ENCODE assay signal across 1 cellular context in the genomic region with DNA sequence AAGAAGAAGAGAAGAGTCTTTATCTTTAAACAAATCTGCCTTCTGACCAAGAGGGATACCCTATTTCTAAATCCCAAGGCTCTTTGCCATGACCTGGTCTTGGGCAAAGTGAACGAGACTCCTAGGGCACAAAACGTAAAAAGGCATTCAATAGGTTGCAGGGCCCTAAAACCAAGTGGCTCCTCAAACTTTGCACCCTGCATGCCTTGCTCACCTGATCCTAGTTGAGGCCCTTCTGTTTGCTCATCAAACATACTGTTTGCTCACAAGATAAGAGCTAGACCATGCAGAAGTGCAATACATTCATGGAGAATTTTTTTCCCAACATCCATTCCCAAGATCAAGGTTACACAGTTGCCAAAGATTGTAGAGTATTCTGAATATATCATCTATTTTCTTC.
TF ChIP-seq lines count a peak whose summit lies in the region.

No MANE protein-coding gene starts in this region.

TF ChIP-seq in HepG2, 621 proteins besides CTCF, POLR2A, EP300 and RAD21 (continued from another document and continues in another):
- TF ChIP-seq, protein P1, sequence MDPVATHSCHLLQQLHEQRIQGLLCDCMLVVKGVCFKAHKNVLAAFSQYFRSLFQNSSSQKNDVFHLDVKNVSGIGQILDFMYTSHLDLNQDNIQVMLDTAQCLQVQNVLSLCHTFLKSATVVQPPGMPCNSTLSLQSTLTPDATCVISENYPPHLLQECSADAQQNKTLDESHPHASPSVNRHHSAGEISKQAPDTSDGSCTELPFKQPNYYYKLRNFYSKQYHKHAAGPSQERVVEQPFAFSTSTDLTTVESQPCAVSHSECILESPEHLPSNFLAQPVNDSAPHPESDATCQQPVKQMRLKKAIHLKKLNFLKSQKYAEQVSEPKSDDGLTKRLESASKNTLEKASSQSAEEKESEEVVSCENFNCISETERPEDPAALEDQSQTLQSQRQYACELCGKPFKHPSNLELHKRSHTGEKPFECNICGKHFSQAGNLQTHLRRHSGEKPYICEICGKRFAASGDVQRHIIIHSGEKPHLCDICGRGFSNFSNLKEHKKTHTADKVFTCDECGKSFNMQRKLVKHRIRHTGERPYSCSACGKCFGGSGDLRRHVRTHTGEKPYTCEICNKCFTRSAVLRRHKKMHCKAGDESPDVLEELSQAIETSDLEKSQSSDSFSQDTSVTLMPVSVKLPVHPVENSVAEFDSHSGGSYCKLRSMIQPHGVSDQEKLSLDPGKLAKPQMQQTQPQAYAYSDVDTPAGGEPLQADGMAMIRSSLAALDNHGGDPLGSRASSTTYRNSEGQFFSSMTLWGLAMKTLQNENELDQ (CRISPR knock-in tag; IDR thresholded peaks at IDR 0.05; ENCODE audit: borderline replicate concordance): no peak
- TF ChIP-seq ZFYVE20 (CRISPR knock-in tag; IDR thresholded peaks at IDR 0.05; ENCODE audit: borderline replicate concordance, low read depth) (no peak), ZNF543 (CRISPR knock-in tag; IDR thresholded peaks at IDR 0.05) (0 out of 2 replicates have a peak, but pooled peaks have one; percentile 66), SP1 (IDR thresholded peaks at IDR 0.05) (no peak), SP1 (CRISPR knock-in tag; IDR thresholded peaks at IDR 0.05) (no peak; the same call in 1 of the 2 replicates), ZNF260 (CRISPR knock-in tag; IDR thresholded peaks at IDR 0.05; ENCODE audit: borderline replicate concordance, low read depth) (no peak), EEA1 (CRISPR knock-in tag; IDR thresholded peaks at IDR 0.05; ENCODE audit: borderline replicate concordance) (no peak), ZNF83 (CRISPR knock-in tag; IDR thresholded peaks at IDR 0.05; ENCODE audit: borderline replicate concordance) (no peak), RFX3 (CRISPR knock-in tag; IDR thresholded peaks at IDR 0.05) (peak; percentile 44; the same call in 1 of the 2 replicates), SOX6 (IDR thresholded peaks at IDR 0.05) (no peak), SOX6 (CRISPR knock-in tag; IDR thresholded peaks at IDR 0.05) (peak; percentile 94), GPN1 (CRISPR knock-in tag; IDR thresholded peaks at IDR 0.05; ENCODE audit: borderline replicate concordance) (no peak), SMYD3 (CRISPR knock-in tag; IDR thresholded peaks at IDR 0.05) (peak; percentile 58; the same call in 1 of the 2 replicates), ZNF251 (CRISPR knock-in tag; IDR thresholded peaks at IDR 0.05) (no peak), CCDC6 (CRISPR knock-in tag; IDR thresholded peaks at IDR 0.05) (no peak), SMAD1 (CRISPR knock-in tag; IDR thresholded peaks at IDR 0.05; ENCODE audit: borderline replicate concordance, low read depth) (no peak), MAFF (IDR thresholded peaks at IDR 0.05; ENCODE audit: low read depth, low read length) (no peak), ZSCAN30 (CRISPR knock-in tag; IDR thresholded peaks at IDR 0.05) (no peak), SETDB1 (CRISPR knock-in tag; IDR thresholded peaks at IDR 0.05; ENCODE audit: borderline replicate concordance) (no peak), KAT2B (IDR thresholded peaks at IDR 0.05; ENCODE audit: borderline replicate concordance, low read depth, low read length) (no peak), ISX (CRISPR knock-in tag; conservative IDR thresholded peaks at IDR 0.05) (no peak), ZNF496 (CRISPR knock-in tag; IDR thresholded peaks at IDR 0.05; ENCODE audit: insufficient replicate concordance) (no peak), ZNF570 (CRISPR knock-in tag; IDR thresholded peaks at IDR 0.05; ENCODE audit: borderline replicate concordance) (no peak), NR1H2 (CRISPR knock-in tag; IDR thresholded peaks at IDR 0.05; ENCODE audit: borderline replicate concordance, low read depth) (no peak), MATR3 (CRISPR knock-in tag; IDR thresholded peaks at IDR 0.05) (no peak), ERF (CRISPR knock-in tag; IDR thresholded peaks at IDR 0.05) (peak; percentile 94), ZNF850 (CRISPR knock-in tag; conservative IDR thresholded peaks at IDR 0.05) (no peak), ZNF337 (CRISPR knock-in tag; IDR thresholded peaks at IDR 0.05; ENCODE audit: borderline replicate concordance, low read depth) (no peak; the same call in 1 of the 2 replicates), ZNF230 (CRISPR knock-in tag; IDR thresholded peaks at IDR 0.05) (no peak), TBL1XR1 (IDR thresholded peaks at IDR 0.05; ENCODE audit: borderline replicate concordance, low read length, partially characterized antibody) (peak; percentile 96), ZNF670 (CRISPR knock-in tag; IDR thresholded peaks at IDR 0.05; ENCODE audit: borderline replicate concordance) (no peak), SOX13 (IDR thresholded peaks at IDR 0.05) (peak; percentile 89), SOX13 (CRISPR knock-in tag; conservative IDR thresholded peaks at IDR 0.05 in 1 of 2, IDR thresholded peaks at IDR 0.05 in 1 of 2) (peak in 1 of 2 experiments; percentile 97; a peak in 2 of 4 replicates), HHEX (CRISPR knock-in tag; IDR thresholded peaks at IDR 0.05) (peak; percentile 92), FOSL1 (CRISPR knock-in tag; IDR thresholded peaks at IDR 0.05; ENCODE audit: borderline replicate concordance) (no peak), FOXC1 (CRISPR knock-in tag; IDR thresholded peaks at IDR 0.05; ENCODE audit: borderline replicate concordance) (no peak), ZNF614 (CRISPR knock-in tag; IDR thresholded peaks at IDR 0.05; ENCODE audit: borderline replicate concordance) (peak; percentile 91), ZNF598 (CRISPR knock-in tag; IDR thresholded peaks at IDR 0.05; ENCODE audit: borderline replicate concordance) (no peak), TCF7L2 (IDR thresholded peaks at IDR 0.05; ENCODE audit: low read depth, low read length) (no peak), NCOA2 (CRISPR knock-in tag; IDR thresholded peaks at IDR 0.05) (peak; percentile 99), ZKSCAN1 (IDR thresholded peaks at IDR 0.05; ENCODE audit: low read length) (no peak), GTF2F1 (IDR thresholded peaks at IDR 0.05; ENCODE audit: low read length) (no peak), ZNF354B (CRISPR knock-in tag; IDR thresholded peaks at IDR 0.05) (no peak), FOXP1 (IDR thresholded peaks at IDR 0.05) (no peak), FOXP1 (CRISPR knock-in tag; IDR thresholded peaks at IDR 0.05) (peak; percentile 93), KLF15 (CRISPR knock-in tag; IDR thresholded peaks at IDR 0.05; ENCODE audit: borderline replicate concordance) (no peak), BRD4 (CRISPR knock-in tag; IDR thresholded peaks at IDR 0.05) (no peak), ZNF644 (CRISPR knock-in tag; IDR thresholded peaks at IDR 0.05; ENCODE audit: low read depth) (peak; percentile 100), ZEB1 (IDR thresholded peaks at IDR 0.05; ENCODE audit: insufficient replicate concordance, low read depth) (peak; percentile 80), ZNF572 (CRISPR knock-in tag; IDR thresholded peaks at IDR 0.05) (no peak), ZNF788 (CRISPR knock-in tag; IDR thresholded peaks at IDR 0.05; ENCODE audit: borderline replicate concordance) (peak; percentile 96; the same call in 1 of the 2 replicates), SRY (CRISPR knock-in tag; IDR thresholded peaks at IDR 0.05) (no peak), ZNF335 (CRISPR knock-in tag; IDR thresholded peaks at IDR 0.05) (0 out of 2 replicates have a peak, but pooled peaks have one; percentile 48), NAIF1 (CRISPR knock-in tag; IDR thresholded peaks at IDR 0.05; ENCODE audit: borderline replicate concordance) (peak; percentile 52; the same call in 1 of the 2 replicates)
- TF ChIP-seq, protein P2, sequence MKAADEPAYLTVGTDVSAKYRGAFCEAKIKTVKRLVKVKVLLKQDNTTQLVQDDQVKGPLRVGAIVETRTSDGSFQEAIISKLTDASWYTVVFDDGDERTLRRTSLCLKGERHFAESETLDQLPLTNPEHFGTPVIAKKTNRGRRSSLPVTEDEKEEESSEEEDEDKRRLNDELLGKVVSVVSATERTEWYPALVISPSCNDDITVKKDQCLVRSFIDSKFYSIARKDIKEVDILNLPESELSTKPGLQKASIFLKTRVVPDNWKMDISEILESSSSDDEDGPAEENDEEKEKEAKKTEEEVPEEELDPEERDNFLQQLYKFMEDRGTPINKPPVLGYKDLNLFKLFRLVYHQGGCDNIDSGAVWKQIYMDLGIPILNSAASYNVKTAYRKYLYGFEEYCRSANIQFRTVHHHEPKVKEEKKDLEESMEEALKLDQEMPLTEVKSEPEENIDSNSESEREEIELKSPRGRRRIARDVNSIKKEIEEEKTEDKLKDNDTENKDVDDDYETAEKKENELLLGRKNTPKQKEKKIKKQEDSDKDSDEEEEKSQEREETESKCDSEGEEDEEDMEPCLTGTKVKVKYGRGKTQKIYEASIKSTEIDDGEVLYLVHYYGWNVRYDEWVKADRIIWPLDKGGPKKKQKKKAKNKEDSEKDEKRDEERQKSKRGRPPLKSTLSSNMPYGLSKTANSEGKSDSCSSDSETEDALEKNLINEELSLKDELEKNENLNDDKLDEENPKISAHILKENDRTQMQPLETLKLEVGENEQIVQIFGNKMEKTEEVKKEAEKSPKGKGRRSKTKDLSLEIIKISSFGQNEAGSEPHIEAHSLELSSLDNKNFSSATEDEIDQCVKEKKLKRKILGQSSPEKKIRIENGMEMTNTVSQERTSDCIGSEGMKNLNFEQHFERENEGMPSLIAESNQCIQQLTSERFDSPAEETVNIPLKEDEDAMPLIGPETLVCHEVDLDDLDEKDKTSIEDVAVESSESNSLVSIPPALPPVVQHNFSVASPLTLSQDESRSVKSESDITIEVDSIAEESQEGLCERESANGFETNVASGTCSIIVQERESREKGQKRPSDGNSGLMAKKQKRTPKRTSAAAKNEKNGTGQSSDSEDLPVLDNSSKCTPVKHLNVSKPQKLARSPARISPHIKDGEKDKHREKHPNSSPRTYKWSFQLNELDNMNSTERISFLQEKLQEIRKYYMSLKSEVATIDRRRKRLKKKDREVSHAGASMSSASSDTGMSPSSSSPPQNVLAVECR (CRISPR knock-in tag; IDR thresholded peaks at IDR 0.05; ENCODE audit: borderline replicate concordance): peak; percentile 45; the same call in 1 of the 2 replicates
- TF ChIP-seq, protein P3, sequence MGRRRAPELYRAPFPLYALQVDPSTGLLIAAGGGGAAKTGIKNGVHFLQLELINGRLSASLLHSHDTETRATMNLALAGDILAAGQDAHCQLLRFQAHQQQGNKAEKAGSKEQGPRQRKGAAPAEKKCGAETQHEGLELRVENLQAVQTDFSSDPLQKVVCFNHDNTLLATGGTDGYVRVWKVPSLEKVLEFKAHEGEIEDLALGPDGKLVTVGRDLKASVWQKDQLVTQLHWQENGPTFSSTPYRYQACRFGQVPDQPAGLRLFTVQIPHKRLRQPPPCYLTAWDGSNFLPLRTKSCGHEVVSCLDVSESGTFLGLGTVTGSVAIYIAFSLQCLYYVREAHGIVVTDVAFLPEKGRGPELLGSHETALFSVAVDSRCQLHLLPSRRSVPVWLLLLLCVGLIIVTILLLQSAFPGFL (CRISPR knock-in tag; IDR thresholded peaks at IDR 0.05): no peak
- TF ChIP-seq, protein P4, sequence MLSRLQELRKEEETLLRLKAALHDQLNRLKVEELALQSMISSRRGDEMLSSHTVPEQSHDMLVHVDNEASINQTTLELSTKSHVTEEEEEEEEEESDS (CRISPR knock-in tag; IDR thresholded peaks at IDR 0.05; ENCODE audit: borderline replicate concordance): no peak
- TF ChIP-seq, protein P5, sequence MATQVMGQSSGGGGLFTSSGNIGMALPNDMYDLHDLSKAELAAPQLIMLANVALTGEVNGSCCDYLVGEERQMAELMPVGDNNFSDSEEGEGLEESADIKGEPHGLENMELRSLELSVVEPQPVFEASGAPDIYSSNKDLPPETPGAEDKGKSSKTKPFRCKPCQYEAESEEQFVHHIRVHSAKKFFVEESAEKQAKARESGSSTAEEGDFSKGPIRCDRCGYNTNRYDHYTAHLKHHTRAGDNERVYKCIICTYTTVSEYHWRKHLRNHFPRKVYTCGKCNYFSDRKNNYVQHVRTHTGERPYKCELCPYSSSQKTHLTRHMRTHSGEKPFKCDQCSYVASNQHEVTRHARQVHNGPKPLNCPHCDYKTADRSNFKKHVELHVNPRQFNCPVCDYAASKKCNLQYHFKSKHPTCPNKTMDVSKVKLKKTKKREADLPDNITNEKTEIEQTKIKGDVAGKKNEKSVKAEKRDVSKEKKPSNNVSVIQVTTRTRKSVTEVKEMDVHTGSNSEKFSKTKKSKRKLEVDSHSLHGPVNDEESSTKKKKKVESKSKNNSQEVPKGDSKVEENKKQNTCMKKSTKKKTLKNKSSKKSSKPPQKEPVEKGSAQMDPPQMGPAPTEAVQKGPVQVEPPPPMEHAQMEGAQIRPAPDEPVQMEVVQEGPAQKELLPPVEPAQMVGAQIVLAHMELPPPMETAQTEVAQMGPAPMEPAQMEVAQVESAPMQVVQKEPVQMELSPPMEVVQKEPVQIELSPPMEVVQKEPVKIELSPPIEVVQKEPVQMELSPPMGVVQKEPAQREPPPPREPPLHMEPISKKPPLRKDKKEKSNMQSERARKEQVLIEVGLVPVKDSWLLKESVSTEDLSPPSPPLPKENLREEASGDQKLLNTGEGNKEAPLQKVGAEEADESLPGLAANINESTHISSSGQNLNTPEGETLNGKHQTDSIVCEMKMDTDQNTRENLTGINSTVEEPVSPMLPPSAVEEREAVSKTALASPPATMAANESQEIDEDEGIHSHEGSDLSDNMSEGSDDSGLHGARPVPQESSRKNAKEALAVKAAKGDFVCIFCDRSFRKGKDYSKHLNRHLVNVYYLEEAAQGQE (IDR thresholded peaks at IDR 0.05; ENCODE audit: borderline replicate concordance in 1 of 2, low read depth in 1 of 2, low read length in 2 of 2): peak in 1 of 2 experiments; percentile 72; a peak in 1 of 4 replicates
- TF ChIP-seq, protein P6, sequence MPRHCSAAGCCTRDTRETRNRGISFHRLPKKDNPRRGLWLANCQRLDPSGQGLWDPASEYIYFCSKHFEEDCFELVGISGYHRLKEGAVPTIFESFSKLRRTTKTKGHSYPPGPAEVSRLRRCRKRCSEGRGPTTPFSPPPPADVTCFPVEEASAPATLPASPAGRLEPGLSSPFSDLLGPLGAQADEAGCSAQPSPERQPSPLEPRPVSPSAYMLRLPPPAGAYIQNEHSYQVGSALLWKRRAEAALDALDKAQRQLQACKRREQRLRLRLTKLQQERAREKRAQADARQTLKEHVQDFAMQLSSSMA (CRISPR knock-in tag; IDR thresholded peaks at IDR 0.05): no peak
- TF ChIP-seq, protein P7, sequence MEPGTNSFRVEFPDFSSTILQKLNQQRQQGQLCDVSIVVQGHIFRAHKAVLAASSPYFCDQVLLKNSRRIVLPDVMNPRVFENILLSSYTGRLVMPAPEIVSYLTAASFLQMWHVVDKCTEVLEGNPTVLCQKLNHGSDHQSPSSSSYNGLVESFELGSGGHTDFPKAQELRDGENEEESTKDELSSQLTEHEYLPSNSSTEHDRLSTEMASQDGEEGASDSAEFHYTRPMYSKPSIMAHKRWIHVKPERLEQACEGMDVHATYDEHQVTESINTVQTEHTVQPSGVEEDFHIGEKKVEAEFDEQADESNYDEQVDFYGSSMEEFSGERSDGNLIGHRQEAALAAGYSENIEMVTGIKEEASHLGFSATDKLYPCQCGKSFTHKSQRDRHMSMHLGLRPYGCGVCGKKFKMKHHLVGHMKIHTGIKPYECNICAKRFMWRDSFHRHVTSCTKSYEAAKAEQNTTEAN (CRISPR knock-in tag; conservative IDR thresholded peaks at IDR 0.05): peak; percentile 78; the same call in 1 of the 2 replicates
- TF ChIP-seq, protein P8, sequence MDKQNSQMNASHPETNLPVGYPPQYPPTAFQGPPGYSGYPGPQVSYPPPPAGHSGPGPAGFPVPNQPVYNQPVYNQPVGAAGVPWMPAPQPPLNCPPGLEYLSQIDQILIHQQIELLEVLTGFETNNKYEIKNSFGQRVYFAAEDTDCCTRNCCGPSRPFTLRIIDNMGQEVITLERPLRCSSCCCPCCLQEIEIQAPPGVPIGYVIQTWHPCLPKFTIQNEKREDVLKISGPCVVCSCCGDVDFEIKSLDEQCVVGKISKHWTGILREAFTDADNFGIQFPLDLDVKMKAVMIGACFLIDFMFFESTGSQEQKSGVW (CRISPR knock-in tag; IDR thresholded peaks at IDR 0.05; ENCODE audit: borderline replicate concordance): no peak
